In genomic region chr4:138037716-138038115, GRCh38 we compare ENCODE assay signal across 1 cellular context.
TF ChIP-seq lines count a peak whose summit lies in the region.

No MANE protein-coding gene starts in this region.

TF ChIP-seq in K562, 482 proteins besides CTCF, POLR2A, EP300 and RAD21 (continued from another document):
- TF ChIP-seq MITF (IDR thresholded peaks at IDR 0.05) (no peak), NFIC (IDR thresholded peaks at IDR 0.05) (0 out of 2 replicates have a peak, but pooled peaks have one; percentile 9), SOX6 (IDR thresholded peaks at IDR 0.05) (no peak), ZNF143 (CRISPR knock-in tag; IDR thresholded peaks at IDR 0.05) (peak; percentile 51; the same call in 1 of the 2 replicates), HCFC1 (IDR thresholded peaks at IDR 0.05; ENCODE audit: low read depth, low read length) (peak; percentile 47; the same call in 1 of the 2 replicates), ZNF224 (CRISPR knock-in tag; IDR thresholded peaks at IDR 0.05) (no peak), KAT2B (IDR thresholded peaks at IDR 0.05; ENCODE audit: low read depth, low read length) (no peak), NONO (IDR thresholded peaks at IDR 0.05; ENCODE audit: low read depth in 2 of 2, low read length in 1 of 2) (no peak)
